22 cellular contexts compared by ENCODE assay signal in genomic region chr12:3538691-3539030, GRCh38. TPM values are rescaled to one million over a fixed set of nuclear protein-coding genes. Genes with fewer than 3 reads are reported as not detected.
DNase-seq lines count a peak whose midpoint lies in the region; ATAC-seq and TF ChIP-seq lines count a peak whose summit lies in the region.
"Had no signal": no experiment of that assay in that cellular context is flagged by ENCODE, and none has a peak within 500 bp of the region (broad histone marks: within the 10 kb centered on the region; RNA-seq: fewer than 3 reads in every experiment).

No MANE protein-coding gene starts in this region.

- no peaks in the 10 kb centered on the region for H3K36me3 ChIP-seq in upper lobe of right lung
- H3K36me3 ChIP-seq: brain microvascular endothelial cell had no signal

- H3K4me3 Mint-ChIP-seq in H9 = no peak overlapping the region
- H3K4me3 Mint-ChIP-seq: activated CD4-positive, alpha-beta memory T cell treated with anti-CD3 and anti-CD28 coated beads, Interleukin-2, amount 10 ng/mL, durations not matched to agents 7 days and 5 days; CD4-positive, CD25-positive, alpha-beta regulatory T cell; stimulated activated naive B cell treated with anti-CD40 and anti-IgM and Interleukin-4, amounts not matched to agents 10 μg/mL and 1 μg/mL and 100 μg/mL, for 72 hours had no signal

- no peaks in the 10 kb centered on the region for H3K23me2 ChIP-seq in H9 (ENCODE audit: insufficient read length, low read depth, low read length, poor library complexity, severe bottlenecking)

- ATAC-seq in GM19395 (IDR thresholded peaks at IDR 0.05; ENCODE audit: unreplicated experiment) (no peak), upper lobe of right lung (no peak)
- ATAC-seq: stimulated activated naive B cell treated with anti-CD40 and anti-IgM and Interleukin-4, amounts not matched to agents 10 μg/mL and 1 μg/mL and 100 μg/mL, for 72 hours had no signal

- H3K9me3 ChIP-seq in H9 (ENCODE audit: control insufficient read depth, low read depth, low read length) (no peaks in the 10 kb centered on the region), upper lobe of right lung (no peaks in the 10 kb centered on the region)

- peaks cover 7% of the 10 kb centered on the region for H3K27me3 Mint-ChIP-seq in H9 (ENCODE audit: low read depth)
- H3K27me3 Mint-ChIP-seq: activated CD4-positive, alpha-beta memory T cell treated with anti-CD3 and anti-CD28 coated beads, Interleukin-2, amount 10 ng/mL, durations not matched to agents 7 days and 5 days had no signal

- no peak overlapping the region for H2BK12ac ChIP-seq in H9 (ENCODE audit: insufficient read length, low read depth, low read length)

- no peaks in the 10 kb centered on the region for H3K79me2 ChIP-seq in H9 (ENCODE audit: insufficient read depth, low read length)

- no peak overlapping the region for H2AFZ ChIP-seq in H9 (ENCODE audit: low read length)

- H3K4ac ChIP-seq in H9 (ENCODE audit: low read depth, low read length) = no peak overlapping the region

- H2BK20ac ChIP-seq in H9 (ENCODE audit: low read depth, low read length, poor library complexity, severe bottlenecking) = no peak overlapping the region

- H3K27ac Mint-ChIP-seq in H9 = no peak overlapping the region
- H3K27ac Mint-ChIP-seq: activated CD4-positive, alpha-beta memory T cell treated with anti-CD3 and anti-CD28 coated beads, Interleukin-2, amount 10 ng/mL, durations not matched to agents 7 days and 5 days; CD4-positive, CD25-positive, alpha-beta regulatory T cell; naive B cell; stimulated activated naive B cell treated with anti-CD40 and anti-IgM and Interleukin-4, amounts not matched to agents 10 μg/mL and 1 μg/mL and 100 μg/mL, for 72 hours had no signal

- no peak overlapping the region for H3K18ac ChIP-seq in H9 (ENCODE audit: insufficient read length, low read depth, low read length)

- H3K9ac ChIP-seq in H9 (ENCODE audit: extremely low read depth, insufficient read length, low read length) = no peak overlapping the region

- WGBS in H9 (ENCODE audit: extremely low coverage, insufficient read length, low lambda C conversion rate) = no CpG with 5 or more reads among the region's 10 CpGs

- H2BK120ac ChIP-seq in H9 (ENCODE audit: low read depth, low read length, poor library complexity, severe bottlenecking) = no peak overlapping the region

- H4K20me1 ChIP-seq in H9 (ENCODE audit: control insufficient read depth, insufficient read depth, insufficient read length) = no peaks in the 10 kb centered on the region

- no peak overlapping the region for H2AK5ac ChIP-seq in H9 (ENCODE audit: insufficient read length, low read length)

- no peak overlapping the region for H3K4me2 ChIP-seq in H9 (ENCODE audit: insufficient read depth, insufficient read length, low read length)

- H3K4me3 ChIP-seq in upper lobe of right lung = no peak overlapping the region

- H3K27me3 ChIP-seq in H9 (ENCODE audit: insufficient read depth, low read length) (no peaks in the 10 kb centered on the region), upper lobe of right lung (peaks cover 10% of the 10 kb centered on the region)

- intact Hi-C loops in upper lobe of right lung (cut with DNase I) = no loop called here

- no peak overlapping the region for H2BK15ac ChIP-seq in H9 (ENCODE audit: low read depth, low read length)

- peaks cover 15 to 23% of the 10 kb centered on the region in 2 experiments for H3K4me1 Mint-ChIP-seq in H9
- H3K4me1 Mint-ChIP-seq: activated CD4-positive, alpha-beta memory T cell treated with anti-CD3 and anti-CD28 coated beads, Interleukin-2, amount 10 ng/mL, durations not matched to agents 7 days and 5 days; CD4-positive, CD25-positive, alpha-beta regulatory T cell; naive B cell; stimulated activated naive B cell treated with anti-CD40 and anti-IgM and Interleukin-4, amounts not matched to agents 10 μg/mL and 1 μg/mL and 100 μg/mL, for 72 hours had no signal

- no peaks in the 10 kb centered on the region for H3K4me1 ChIP-seq in H9 (ENCODE audit: insufficient read depth, low read length)
- no peaks in the 10 kb centered on the region for H3K4me1 ChIP-seq in upper lobe of right lung

- H4K8ac ChIP-seq in H9 (replicated peaks; ENCODE audit: insufficient read length, low read depth, low read length) = no peak overlapping the region

- peak; percentile 94 for DNase-seq in DMS53 (lab: John Stamatoyannopoulos, UW)
- DNase-seq in H9 = peak; percentile 20
- peak; percentile 16 for DNase-seq in NCI-H2227 treated with DMSO at 0.1 percent for 48 hours (lab: John Stamatoyannopoulos, UW)
- DNase-seq in ecto neural progenitor cell (ENCODE audit: low spot score) = peak; percentile 42
- DNase-seq in ACHN = no peak
- no peak for DNase-seq in effector CD8-positive, alpha-beta T cell (lab: John Stamatoyannopoulos, UW)
- no peak for DNase-seq in upper lobe of right lung
- DNase-seq: activated CD4-positive, alpha-beta memory T cell treated with anti-CD3 and anti-CD28 coated beads, Interleukin-2, amount 10 ng/mL, durations not matched to agents 7 days and 5 days; activated T-cell treated with anti-CD3 and anti-CD28 coated beads, Interleukin-2, amount 50 U/mL, for 1 hour; brain microvascular endothelial cell; CD4-positive, CD25-positive, alpha-beta regulatory T cell; DMS 273 treated with DMSO at 0.1 percent for 48 hours; glutamatergic neuron; kidney glomerular epithelial cell; mesendoderm; naive B cell; occipital lobe; retina; RPMI8226; stimulated activated CD4-positive, alpha-beta T cell treated with anti-CD3 and anti-CD28 coated beads, Interleukin-2, amount 100 ng/mL, for 48 hours; stimulated activated naive B cell treated with anti-CD40 and anti-IgM and Interleukin-4, amounts not matched to agents 10 μg/mL and 1 μg/mL and 100 μg/mL, for 72 hours had no signal

- no peaks in the 10 kb centered on the region for H3K36me3 Mint-ChIP-seq in H9 (ENCODE audit: insufficient read depth in 1 of 3, low read depth in 3 of 3)
- H3K36me3 Mint-ChIP-seq: CD4-positive, CD25-positive, alpha-beta regulatory T cell; naive B cell; stimulated activated naive B cell treated with anti-CD40 and anti-IgM and Interleukin-4, amounts not matched to agents 10 μg/mL and 1 μg/mL and 100 μg/mL, for 72 hours had no signal

- H4K5ac ChIP-seq in H9 (ENCODE audit: insufficient read length, low read depth, low read length) = no peak overlapping the region

- H3K27ac ChIP-seq in H9 (ENCODE audit: insufficient read length, low read depth, low read length) = no peak overlapping the region
- no peak overlapping the region for H3K27ac ChIP-seq in upper lobe of right lung
- H3K27ac ChIP-seq: brain microvascular endothelial cell had no signal

- no peak overlapping the region for H3K56ac ChIP-seq in H9 (ENCODE audit: insufficient read length, low read depth, low read length)

- no peak overlapping the region for H3K23ac ChIP-seq in H9 (ENCODE audit: insufficient read length, low read depth, low read length)

- no peak for TF ChIP-seq CTCF in H9 (conservative IDR thresholded peaks at IDR 0.05)
- no peak for TF ChIP-seq CTCF in upper lobe of right lung (IDR thresholded peaks at IDR 0.05)

- H3K14ac ChIP-seq in H9 (ENCODE audit: insufficient read depth, low read length) = no peak overlapping the region

- H4K91ac ChIP-seq in H9 (ENCODE audit: insufficient read length, low read depth, low read length) = no peak overlapping the region

- no peaks in the 10 kb centered on the region for H3K79me1 ChIP-seq in H9 (ENCODE audit: insufficient read depth, low read depth, low read length, poor library complexity, severe bottlenecking)

- no peaks in the 10 kb centered on the region for H3K9me3 Mint-ChIP-seq in H9
- H3K9me3 Mint-ChIP-seq: activated CD4-positive, alpha-beta memory T cell treated with anti-CD3 and anti-CD28 coated beads, Interleukin-2, amount 10 ng/mL, durations not matched to agents 7 days and 5 days; CD4-positive, CD25-positive, alpha-beta regulatory T cell; naive B cell; stimulated activated naive B cell treated with anti-CD40 and anti-IgM and Interleukin-4, amounts not matched to agents 10 μg/mL and 1 μg/mL and 100 μg/mL, for 72 hours had no signal

- H2BK5ac ChIP-seq in H9 (ENCODE audit: insufficient read length, low read length) = no peak overlapping the region

- in situ Hi-C loops in ACHN (cut with HindIII; ENCODE audit: low pct_ligation_motif_present, low pct_unique_long_range_greater_than_20kb, low sequenced_read_pairs) = no loop called here

- H3T11ph ChIP-seq in H9 (ENCODE audit: low read length) = no peak overlapping the region

RNA-seq across cellular contexts. Expression of gene PRMT8, which starts 47.7 kb away (rescaled TPM):
- total RNA-seq in H9 (2021) (0.83 and 0.86 TPM in 2 replicates), upper lobe of right lung (not detected)
- total RNA-seq: activated CD4-positive, alpha-beta memory T cell treated with anti-CD3 and anti-CD28 coated beads, Interleukin-2, amount 10 ng/mL, durations not matched to agents 7 days and 5 days; CD4-positive, CD25-positive, alpha-beta regulatory T cell had no signal

Comparison
In these comparisons a context has a peak if more than half of its experiments do, and no peak if none do; other contexts are left out.
1. DNase-seq: peak in DMS53 (single experiment), H9 (single experiment), NCI-H2227 treated with DMSO at 0.1 percent for 48 hours (single experiment) and ecto neural progenitor cell (single experiment); none in ACHN (single experiment), effector CD8-positive, alpha-beta T cell (single experiment) and upper lobe of right lung (single experiment).